ENCODE assay signal across 15 cellular contexts in the genomic region with DNA sequence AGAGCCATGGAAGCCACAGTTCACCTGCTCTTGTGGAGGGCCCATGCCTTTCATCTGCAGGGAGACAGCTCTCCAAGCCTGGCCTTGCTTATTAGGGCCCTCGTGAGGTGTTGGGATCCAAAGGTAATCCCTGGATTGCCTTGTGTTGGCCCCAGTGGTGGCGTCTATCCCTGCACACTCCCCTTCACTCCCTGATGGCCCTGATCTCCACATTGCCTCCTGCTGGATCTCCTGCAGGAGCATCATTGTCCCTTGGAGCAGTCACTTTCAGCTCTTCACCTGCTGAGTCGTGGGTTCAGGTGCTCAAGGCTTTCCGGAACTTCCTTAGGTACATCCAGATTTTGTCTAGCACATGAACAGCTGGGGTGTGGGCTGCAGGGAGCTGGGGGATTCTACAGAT. TPM values are rescaled to one million over a fixed set of nuclear protein-coding genes. Genes with fewer than 3 reads are reported as not detected.
DNase-seq lines count a peak whose midpoint lies in the region; ATAC-seq, FAIRE-seq and TF ChIP-seq lines count a peak whose summit lies in the region.
"Had no signal": no experiment of that assay in that cellular context is flagged by ENCODE, and none has a peak within 500 bp of the region (broad histone marks: within the 10 kb centered on the region; RNA-seq: fewer than 3 reads in every experiment).

No MANE protein-coding gene starts in this region.

- H2BK15ac ChIP-seq in mesenchymal stem cell (ENCODE audit: low read depth, poor library complexity, severe bottlenecking), result no peak overlapping the region

- BruUV-seq in GM12878 (replicated peaks; lab: Mats Ljungman, UMichigan), result no TSS peak

- TF ChIP-seq EP300 in GM12878 (IDR thresholded peaks at IDR 0.05; ENCODE audit: borderline replicate concordance in 1 of 2, control insufficient read depth in 1 of 2, low read depth in 2 of 2, low read length in 2 of 2), result no peak

- POLR2A ChIA-PET in GM12878 (lab: Charles Lee), result interaction anchor here (1.8 to 2.9 kb wide), 4 partner anchors 12 to 173 kb away, joined by 7 to 14 read pairs (median 10); partner anchors contain the start of gene C15orf39

- H3K79me1 ChIP-seq in mesenchymal stem cell (replicated peaks; ENCODE audit: low read length, poor library complexity, severe bottlenecking), result peaks cover 34% of the 10 kb centered on the region

- TF ChIP-seq CTCF in GM12878 (IDR thresholded peaks at IDR 0.05 in 2 of 3, conservative IDR thresholded peaks at IDR 0.05 in 1 of 3; ENCODE audit: control insufficient read depth in 2 of 3, extremely low read depth in 1 of 3, insufficient read depth in 1 of 3, low read depth in 3 of 3, low read length in 3 of 3), result no peak
- no peak for TF ChIP-seq CTCF in thoracic aorta (IDR thresholded peaks at IDR 0.05)

- peak overlapping the region; percentile 76 for H4K91ac ChIP-seq in mesenchymal stem cell (ENCODE audit: low read length)

- no peak overlapping the region for H2BK5ac ChIP-seq in mesenchymal stem cell (ENCODE audit: low read depth, low read length, poor library complexity, severe bottlenecking)

- TF ChIP-seq RAD21 in GM12878 (IDR thresholded peaks at IDR 0.05; ENCODE audit: insufficient read depth, low read depth, low read length), result no peak

- peak overlapping the region in 1 of 2 experiments; percentile 13 for H3K18ac ChIP-seq in mesenchymal stem cell (ENCODE audit: low read depth in 1 of 2, low read length in 2 of 2)

- H3K4me3 ChIP-seq in GM12878 (no peak overlapping the region), mesenchymal stem cell (ENCODE audit: insufficient read depth in 1 of 2, low read depth in 1 of 2, low read length in 2 of 2) (peak overlapping the region in 1 of 2 experiments; percentile 48), thoracic aorta (no peak overlapping the region)
- H3K4me3 ChIP-seq: body of pancreas, mucosa of descending colon, SJCRH30 had no signal

- no peak overlapping the region for H3K4ac ChIP-seq in mesenchymal stem cell (ENCODE audit: low read depth in 1 of 2, low read length in 2 of 2)

- peak overlapping the region; percentile 19 to 32 for H2BK12ac ChIP-seq in mesenchymal stem cell (ENCODE audit: low read length in 2 of 2)

- no peak for ATAC-seq in GM12878
- ATAC-seq in thoracic aorta (ENCODE audit: insufficient number of reproducible peaks, low FRiP score, low read depth), result no peak
- ATAC-seq in HG02852 (IDR thresholded peaks at IDR 0.05; ENCODE audit: unreplicated experiment), result no peak

- no peak overlapping the region for H2AK5ac ChIP-seq in mesenchymal stem cell (ENCODE audit: low read length, severe bottlenecking)

- DNase-seq in NCI-H82 (lab: John Stamatoyannopoulos, UW) (peak; percentile 23), NCI-H82 treated with DMSO at 0.1 percent for 48 hours (lab: John Stamatoyannopoulos, UW; ENCODE audit: unreplicated experiment) (no peak), GM12878 (ENCODE audit: low read depth, low spot score) (no peak), mesenchymal stem cell (no peak), thoracic aorta (ENCODE audit: low spot score) (no peak), ecto neural progenitor cell (ENCODE audit: low spot score) (no peak)
- no peak for DNase-seq in stimulated activated naive CD4-positive, alpha-beta T cell treated with Interleukin-2 at 50 U/mL for 16 hours (lab: John Stamatoyannopoulos, UW)
- DNase-seq: 8988T; activated T-cell treated with anti-CD3 and anti-CD28 coated beads, Interleukin-2, amount 50 U/mL, for 48 hours; NCI-H2029; NCI-H774; SJCRH30 had no signal

- no peak overlapping the region for H3K14ac ChIP-seq in mesenchymal stem cell (ENCODE audit: low read length in 2 of 2)

- peak overlapping the region; percentile 76 for H4K8ac ChIP-seq in mesenchymal stem cell (ENCODE audit: low read length)

- FAIRE-seq in GM12878 (lab: Jason Lieb, UNC), result no peak

- H4K20me1 ChIP-seq in GM12878 (ENCODE audit: control insufficient read depth, insufficient read depth), result no peaks in the 10 kb centered on the region

- H3K9me3 ChIP-seq in GM12878 (replicated peaks; ENCODE audit: control insufficient read depth, insufficient read depth, low read length), result no peaks in the 10 kb centered on the region
- H3K9me3 ChIP-seq in mesenchymal stem cell (ENCODE audit: control insufficient read depth, low read length), result no peaks in the 10 kb centered on the region
- no peaks in the 10 kb centered on the region for H3K9me3 ChIP-seq in thoracic aorta
- H3K9me3 ChIP-seq: body of pancreas, mucosa of descending colon, SJCRH30 had no signal

- in situ Hi-C loops in GM12878 (cut with MboI), result no loop called here

- H3K27me3 ChIP-seq in GM12878 (replicated peaks in 1 of 2; ENCODE audit: control insufficient read depth in 2 of 2, insufficient read depth in 2 of 2, low read length in 1 of 2), result no peaks in the 10 kb centered on the region
- H3K27me3 ChIP-seq in mesenchymal stem cell (ENCODE audit: control insufficient read depth in 1 of 2, insufficient read depth in 1 of 2, low read length in 2 of 2), result no peaks in the 10 kb centered on the region
- no peaks in the 10 kb centered on the region for H3K27me3 ChIP-seq in thoracic aorta (replicated peaks; ENCODE audit: insufficient read depth)
- H3K27me3 ChIP-seq: body of pancreas, SJCRH30 had no signal

- 95% methylated on average over 4 of the region's 4 CpGs for WGBS in GM12878 (ENCODE audit: insufficient coverage, insufficient replicate concordance, low lambda C conversion rate, missing lambda C conversion rate)
- 94% methylated on average over 4 of the region's 4 CpGs for WGBS in mesenchymal stem cell

- H3K27ac ChIP-seq in GM12878 (ENCODE audit: control insufficient read depth, insufficient read depth), result peak overlapping the region; percentile 15
- no peak overlapping the region for H3K27ac ChIP-seq in mesenchymal stem cell (ENCODE audit: low read length, poor library complexity, severe bottlenecking)
- H3K27ac ChIP-seq in thoracic aorta, result peak overlapping the region; percentile 69 to 85

- TF ChIP-seq POLR2A in GM12878 (IDR thresholded peaks at IDR 0.05; ENCODE audit: low read depth, low read length), result no peak

- H3K23ac ChIP-seq in mesenchymal stem cell (ENCODE audit: low read length in 2 of 2), result no peak overlapping the region

- intact Hi-C loops in GM12878 (cut with micrococcal nuclease; ENCODE audit: unreplicated experiment), result no loop called here

- SMC1A ChIA-PET in GM12878 (lab: Charles Lee; ENCODE audit: uncharacterized antibody, unreplicated experiment), result interaction anchor here (0.9 to 4.3 kb wide), 9 partner anchors 12 to 338 kb away, joined by 3 to 49 read pairs (median 3); partner anchors contain the start of gene MAN2C1

- RAD21 ChIA-PET in GM12878 (lab: Charles Lee; ENCODE audit: unreplicated experiment), result interaction anchor here (1.1 to 4.2 kb wide), 9 partner anchors 12 to 610 kb away, joined by 3 to 65 read pairs (median 8); no protein-coding TSS in a partner anchor

- CTCF ChIA-PET in GM12878 (lab: Yijun Ruan, JAX), result interaction anchor here (0.8 to 6.7 kb wide), 10 partner anchors 13 to 654 kb away, joined by 3 to 95 read pairs (median 4); partner anchors contain the start of gene C15orf39

- H3K4me1 ChIP-seq in GM12878 (ENCODE audit: control insufficient read depth, insufficient read depth, low read length) (peaks cover 42% of the 10 kb centered on the region), mesenchymal stem cell (ENCODE audit: control insufficient read depth, insufficient read depth, low read depth, low read length) (peaks cover 11% of the 10 kb centered on the region), thoracic aorta (ENCODE audit: control insufficient read depth in 1 of 2, low read depth in 2 of 2) (peaks cover 11 to 41% of the 10 kb centered on the region in 2 donors)

- H3K9ac ChIP-seq in GM12878 (ENCODE audit: control insufficient read depth, insufficient read depth, low read length), result no peak overlapping the region
- no peak overlapping the region for H3K9ac ChIP-seq in mesenchymal stem cell (ENCODE audit: low read length)

- H3K36me3 ChIP-seq in GM12878 (ENCODE audit: control insufficient read depth in 2 of 2, insufficient read depth in 2 of 2, low read length in 1 of 2), result peaks cover 0 to 2% of the 10 kb centered on the region in 2 experiments; a peak in 3 of 4 replicates
- peaks cover 4 to 29% of the 10 kb centered on the region in 2 experiments for H3K36me3 ChIP-seq in mesenchymal stem cell (ENCODE audit: control insufficient read depth in 1 of 2, insufficient read depth in 2 of 2, low read depth in 1 of 2, low read length in 2 of 2)
- no peaks in the 10 kb centered on the region for H3K36me3 ChIP-seq in thoracic aorta
- H3K36me3 ChIP-seq: SJCRH30 had no signal

- H2AFZ ChIP-seq in GM12878 (ENCODE audit: control insufficient read depth, low read depth, low read length) (no peak overlapping the region), mesenchymal stem cell (ENCODE audit: low read depth, low read length) (no peak overlapping the region)

- no peak overlapping the region for H2BK120ac ChIP-seq in mesenchymal stem cell (ENCODE audit: low read depth, low read length)

- H3K4me2 ChIP-seq in GM12878 (ENCODE audit: control insufficient read depth, insufficient read depth) (no peak overlapping the region), mesenchymal stem cell (ENCODE audit: low read length, poor library complexity, severe bottlenecking) (no peak overlapping the region)

- peaks cover 10% of the 10 kb centered on the region for H3K79me2 ChIP-seq in GM12878 (ENCODE audit: control insufficient read depth, insufficient read depth, low read length)

RNA-seq across cellular contexts. Expression of gene PPCDC, which starts 7.0 kb away (rescaled TPM):
- 112 and 121 TPM in 2 replicates for total RNA-seq in GM12878 (2013; cell fraction: nucleolus; rRNA removed)
- total RNA-seq in GM12878 (2014; rRNA removed), result 42.7 and 45.0 TPM in 2 replicates
- total RNA-seq in GM12878 (2014; rRNA removed; fragmentation: Illumina TruSeq; extraction: Trizol), result 29.4 and 32.5 TPM in 2 replicates
- 40.2 and 43.3 TPM in 2 replicates for total RNA-seq in GM12878 (2021)
- polyA plus RNA-seq in GM12878 (2011; ENCODE audit: low read depth), result 25.0 TPM
- 27.9 and 44.7 TPM in 2 replicates for polyA plus RNA-seq in GM12878 (2011; rRNA removed)
- polyA plus RNA-seq in GM12878 (2011; cell fraction: cytosol; rRNA removed), result 61.6 and 76.5 TPM in 2 replicates
- polyA plus RNA-seq in GM12878 (2011; cell fraction: nucleus; rRNA removed), result 83.3 and 92.0 TPM in 2 replicates
- polyA plus RNA-seq in GM12878 (2012), result 27.6 and 38.4 TPM in 2 replicates
- polyA plus RNA-seq in GM12878 (2014; fragmentation: Illumina TruSeq; extraction: Trizol), result 32.9 and 35.7 TPM in 2 replicates
- 100 to 1,000 TPM in 1 of 2 experiments, 10 to 100 TPM in 1; 92.0 to 135 TPM for polyA plus RNA-seq in GM12878 (2014; fragmentation: Nextera tagmentation; extraction: Ambion mirVana)
- 68.2 and 69.9 TPM in 2 replicates for polyA plus RNA-seq in GM12878 (2014; rRNA removed)
- 10 to 100 TPM; 65.4 to 67.9 TPM for polyA plus RNA-seq in GM12878 (2016; fragmentation: Nextera tagmentation; extraction: Ambion mirVana)
- polyA minus RNA-seq in GM12878 (2011; rRNA and poly(A)+ RNA removed), result 37.2 and 70.2 TPM in 2 replicates
- polyA minus RNA-seq in GM12878 (2011; cell fraction: cytosol; rRNA and poly(A)+ RNA removed), result 8.8 and 18.7 TPM in 2 replicates
- 51.0 and 104 TPM in 2 replicates for polyA minus RNA-seq in GM12878 (2011; cell fraction: nucleus; rRNA and poly(A)+ RNA removed)
- polyA plus RNA-seq in mesenchymal stem cell (2013, experiment 1 of 2), result 4.0 TPM
- 4.6 TPM for polyA plus RNA-seq in mesenchymal stem cell (2013, experiment 2 of 2)
- total RNA-seq in thoracic aorta, result 10 to 100 TPM in 1 of 2 donors, 1 to 10 TPM in 1; 8.5 to 13.7 TPM

RNA-seq across cellular contexts. Expression of gene SCAMP5, which starts 35.1 kb away (rescaled TPM):
- total RNA-seq in GM12878 (2013; cell fraction: nucleolus; rRNA removed), result 5.9 and 8.5 TPM in 2 replicates
- 20.2 and 22.2 TPM in 2 replicates for total RNA-seq in GM12878 (2014; rRNA removed)
- total RNA-seq in GM12878 (2014; rRNA removed; fragmentation: Illumina TruSeq; extraction: Trizol), result 13.6 and 15.0 TPM in 2 replicates
- 24.8 and 25.5 TPM in 2 replicates for total RNA-seq in GM12878 (2021)
- 7.6 TPM for polyA plus RNA-seq in GM12878 (2011; ENCODE audit: low read depth)
- 15.7 and 24.3 TPM in 2 replicates for polyA plus RNA-seq in GM12878 (2011; rRNA removed)
- 28.5 and 32.2 TPM in 2 replicates for polyA plus RNA-seq in GM12878 (2011; cell fraction: cytosol; rRNA removed)
- polyA plus RNA-seq in GM12878 (2011; cell fraction: nucleus; rRNA removed), result 19.4 and 24.8 TPM in 2 replicates
- 8.5 and 11.0 TPM in 2 replicates for polyA plus RNA-seq in GM12878 (2012)
- 26.3 and 30.3 TPM in 2 replicates for polyA plus RNA-seq in GM12878 (2014; fragmentation: Illumina TruSeq; extraction: Trizol)
- 1 to 10 TPM; 2.3 to 2.5 TPM for polyA plus RNA-seq in GM12878 (2014; fragmentation: Nextera tagmentation; extraction: Ambion mirVana)
- 35.5 and 41.6 TPM in 2 replicates for polyA plus RNA-seq in GM12878 (2014; rRNA removed)
- 1 to 10 TPM; 1.6 to 1.7 TPM for polyA plus RNA-seq in GM12878 (2016; fragmentation: Nextera tagmentation; extraction: Ambion mirVana)
- 21.5 and 25.9 TPM in 2 replicates for polyA minus RNA-seq in GM12878 (2011; rRNA and poly(A)+ RNA removed)
- 9.0 and 9.6 TPM in 2 replicates for polyA minus RNA-seq in GM12878 (2011; cell fraction: cytosol; rRNA and poly(A)+ RNA removed)
- polyA minus RNA-seq in GM12878 (2011; cell fraction: nucleus; rRNA and poly(A)+ RNA removed), result 3.3 and 7.8 TPM in 2 replicates
- 2.4 TPM for polyA plus RNA-seq in mesenchymal stem cell (2013, experiment 1 of 2)
- 2.2 TPM for polyA plus RNA-seq in mesenchymal stem cell (2013, experiment 2 of 2)
- 1 to 10 TPM; 1.5 to 3.5 TPM for total RNA-seq in thoracic aorta
